In the genomic region with DNA sequence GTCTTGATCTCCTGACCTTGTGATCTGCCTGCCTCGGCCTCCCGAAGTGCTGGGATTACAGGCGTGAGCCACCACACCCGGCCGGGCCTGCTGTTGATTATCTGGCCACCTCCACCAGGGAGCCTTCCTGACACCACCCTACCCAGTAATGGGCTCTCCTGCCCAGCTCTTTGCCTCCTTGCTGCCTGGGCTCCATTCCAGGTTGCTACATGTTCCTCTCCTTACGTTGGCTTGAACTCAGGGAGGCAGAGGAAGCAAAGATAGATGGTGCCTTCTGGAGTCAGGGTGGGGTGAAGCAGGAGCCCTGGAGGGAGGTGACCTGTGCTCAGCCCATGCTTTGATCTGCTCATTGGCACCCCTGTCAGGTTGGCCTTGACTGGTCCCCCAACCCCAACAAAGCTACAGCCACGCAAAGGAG, we compare ENCODE assay signal across 13 cellular contexts. TPM values are rescaled to one million over a fixed set of nuclear protein-coding genes. Genes with fewer than 3 reads are reported as not detected.
DNase-seq lines count a peak whose midpoint lies in the region; ATAC-seq and TF ChIP-seq lines count a peak whose summit lies in the region.
"Had no signal": no experiment of that assay in that cellular context is flagged by ENCODE, and none has a peak within 500 bp of the region (broad histone marks: within the 10 kb centered on the region; RNA-seq: fewer than 3 reads in every experiment).

No MANE protein-coding gene starts in this region.

- H3K27ac Mint-ChIP-seq in CD4-positive, CD25-positive, alpha-beta regulatory T cell: peak overlapping the region in 2 of 3 donors; percentile 55 to 94
- H3K27ac Mint-ChIP-seq in activated T-helper 1 cell treated with anti-CD3 and anti-CD28 coated beads, Interleukin-12 subunit alpha, Interleukin-12 subunit beta, Interleukin-2, Interleukin-4 antibody, amounts not matched to agents 30 ng/mL and 10 ng/mL and 1 ng/mL, durations not matched to agents 14 hours and 24 hours and 36 hours: peak overlapping the region; percentile 18

- peaks cover 0 to 2% (median 0%) of the 10 kb centered on the region in 7 donors for H3K9me3 Mint-ChIP-seq in CD4-positive, CD25-positive, alpha-beta regulatory T cell
- H3K9me3 Mint-ChIP-seq in activated T-helper 1 cell treated with anti-CD3 and anti-CD28 coated beads, Interleukin-12 subunit alpha, Interleukin-12 subunit beta, Interleukin-2, Interleukin-4 antibody, amounts not matched to agents 30 ng/mL and 10 ng/mL and 1 ng/mL, durations not matched to agents 14 hours and 24 hours and 36 hours: no peaks in the 10 kb centered on the region

- H3K36me3 ChIP-seq in CD4-positive, CD25-positive, alpha-beta regulatory T cell (ENCODE audit: control insufficient read depth, insufficient read depth, low read length): peaks cover 33% of the 10 kb centered on the region
- H3K36me3 ChIP-seq in GM06990 (ENCODE audit: control insufficient read depth, insufficient read depth, low read length): peaks cover 11% of the 10 kb centered on the region

- ATAC-seq in CD4-positive, CD25-positive, alpha-beta regulatory T cell (ENCODE audit: low read depth in 2 of 2): no peak
- no peak for ATAC-seq in left colon
- ATAC-seq in HG02884 (IDR thresholded peaks at IDR 0.05; ENCODE audit: unreplicated experiment): no peak
- no peak for ATAC-seq in HG03378 (IDR thresholded peaks at IDR 0.05; ENCODE audit: unreplicated experiment)
- ATAC-seq in GM19397 (IDR thresholded peaks at IDR 0.05; ENCODE audit: unreplicated experiment): no peak

- H3K9me3 ChIP-seq in CD4-positive, CD25-positive, alpha-beta regulatory T cell (ENCODE audit: control insufficient read depth in 2 of 2, low read length in 2 of 2): no peaks in the 10 kb centered on the region

- peaks cover 0 to 55% (median 9%) of the 10 kb centered on the region in 4 donors for H3K4me1 Mint-ChIP-seq in CD4-positive, CD25-positive, alpha-beta regulatory T cell
- peaks cover 7% of the 10 kb centered on the region for H3K4me1 Mint-ChIP-seq in activated T-helper 1 cell treated with anti-CD3 and anti-CD28 coated beads, Interleukin-12 subunit alpha, Interleukin-12 subunit beta, Interleukin-2, Interleukin-4 antibody, amounts not matched to agents 30 ng/mL and 10 ng/mL and 1 ng/mL, durations not matched to agents 14 hours and 24 hours and 36 hours (ENCODE audit: low read depth)

- H3K36me3 Mint-ChIP-seq in CD4-positive, CD25-positive, alpha-beta regulatory T cell: peaks cover 8% of the 10 kb centered on the region
- peaks cover 13% of the 10 kb centered on the region for H3K36me3 Mint-ChIP-seq in activated T-helper 1 cell treated with anti-CD3 and anti-CD28 coated beads, Interleukin-12 subunit alpha, Interleukin-12 subunit beta, Interleukin-2, Interleukin-4 antibody, amounts not matched to agents 30 ng/mL and 10 ng/mL and 1 ng/mL, durations not matched to agents 14 hours and 24 hours and 36 hours (ENCODE audit: low read depth)

- no peak for TF ChIP-seq CTCF in GM06990 (IDR thresholded peaks at IDR 0.05; ENCODE audit: insufficient read depth, low read length, poor library complexity, severe bottlenecking)

- intact Hi-C loops in activated T-helper 1 cell treated with anti-CD3 and anti-CD28 coated beads, Interleukin-12 subunit alpha, Interleukin-12 subunit beta, Interleukin-2, Interleukin-4 antibody, amounts not matched to agents 30 ng/mL and 10 ng/mL and 1 ng/mL, durations not matched to agents 14 hours and 24 hours and 36 hours (cut with micrococcal nuclease): no loop called here
- intact Hi-C loops in left colon (cut with DNase I, micrococcal nuclease): no loop called here

- H3K4me3 ChIP-seq in CD4-positive, CD25-positive, alpha-beta regulatory T cell (ENCODE audit: low read depth, low read length): no peak overlapping the region
- no peak overlapping the region for H3K4me3 ChIP-seq in GM06990 (replicated peaks; ENCODE audit: low read depth, low read length)

- no peak for DNase-seq in CD4-positive, CD25-positive, alpha-beta regulatory T cell
- DNase-seq in GM06990 (ENCODE audit: extremely low read depth, insufficient read length) (peak; percentile 9), left colon (peak; percentile 5 to 26), inferior parietal cortex (ENCODE audit: extremely low spot score) (no peak)
- no peak for DNase-seq in activated T-helper 1 cell treated with anti-CD3 and anti-CD28 coated beads, Interleukin-12 subunit alpha, Interleukin-12 subunit beta, Interleukin-2, Interleukin-4 antibody, amounts not matched to agents 30 ng/mL and 10 ng/mL and 1 ng/mL, durations not matched to agents 14 hours and 24 hours and 36 hours (ENCODE audit: low spot score)
- DNase-seq: NCI-H2029 treated with DMSO at 0.1 percent for 48 hours; stimulated activated CD4-positive, alpha-beta T cell treated with anti-CD3 and anti-CD28 coated beads, Interleukin-1b, Interleukin-23, amount 100 ng/mL, for 48 hours had no signal

- H3K4me3 Mint-ChIP-seq in CD4-positive, CD25-positive, alpha-beta regulatory T cell: peak overlapping the region in 3 of 4 donors; percentile 47 to 78 (median 53)
- no peak overlapping the region for H3K4me3 Mint-ChIP-seq in activated T-helper 1 cell treated with anti-CD3 and anti-CD28 coated beads, Interleukin-12 subunit alpha, Interleukin-12 subunit beta, Interleukin-2, Interleukin-4 antibody, amounts not matched to agents 30 ng/mL and 10 ng/mL and 1 ng/mL, durations not matched to agents 14 hours and 24 hours and 36 hours

- H3K4me1 ChIP-seq in CD4-positive, CD25-positive, alpha-beta regulatory T cell (ENCODE audit: control insufficient read depth, insufficient read depth, low read length, poor library complexity, severe bottlenecking): peaks cover 60% of the 10 kb centered on the region

- H3K27me3 Mint-ChIP-seq in CD4-positive, CD25-positive, alpha-beta regulatory T cell: no peaks in the 10 kb centered on the region
- H3K27me3 Mint-ChIP-seq in activated T-helper 1 cell treated with anti-CD3 and anti-CD28 coated beads, Interleukin-12 subunit alpha, Interleukin-12 subunit beta, Interleukin-2, Interleukin-4 antibody, amounts not matched to agents 30 ng/mL and 10 ng/mL and 1 ng/mL, durations not matched to agents 14 hours and 24 hours and 36 hours (ENCODE audit: insufficient read depth): no peaks in the 10 kb centered on the region

- no peaks in the 10 kb centered on the region for H3K27me3 ChIP-seq in CD4-positive, CD25-positive, alpha-beta regulatory T cell (ENCODE audit: control insufficient read depth, insufficient read depth, low read length)
- H3K27me3 ChIP-seq in GM06990 (replicated peaks; ENCODE audit: control insufficient read depth, insufficient read depth, low read length): no peaks in the 10 kb centered on the region

- peak overlapping the region; percentile 29 for H3K27ac ChIP-seq in CD4-positive, CD25-positive, alpha-beta regulatory T cell (ENCODE audit: insufficient read depth, low read length, poor library complexity, severe bottlenecking)
- H3K27ac ChIP-seq: epithelial cell of prostate had no signal

RNA-seq across cellular contexts. Expression of gene FLNA, which starts 26.3 kb away (rescaled TPM):
- total RNA-seq in CD4-positive, CD25-positive, alpha-beta regulatory T cell: 1,918 TPM
- polyA plus RNA-seq in CD4-positive, CD25-positive, alpha-beta regulatory T cell: 100 to 1,000 TPM; 219 to 283 (median 250) TPM
- total RNA-seq in activated T-helper 1 cell treated with anti-CD3 and anti-CD28 coated beads, Interleukin-12 subunit alpha, Interleukin-12 subunit beta, Interleukin-2, Interleukin-4 antibody, amounts not matched to agents 30 ng/mL and 10 ng/mL and 1 ng/mL, durations not matched to agents 14 hours and 24 hours and 36 hours: 854 and 873 TPM in 2 replicates
- 100 to 1,000 TPM in 1 of 2 donors, 10 to 100 TPM in 1; 84.2 to 741 TPM for total RNA-seq in left colon

RNA-seq across cellular contexts. Expression of gene EMD, which starts 31.0 kb away (rescaled TPM):
- total RNA-seq in CD4-positive, CD25-positive, alpha-beta regulatory T cell: 133 TPM
- polyA plus RNA-seq in CD4-positive, CD25-positive, alpha-beta regulatory T cell: 10 to 100 TPM; 31.8 to 44.0 (median 34.6) TPM
- 83.3 and 85.5 TPM in 2 replicates for total RNA-seq in activated T-helper 1 cell treated with anti-CD3 and anti-CD28 coated beads, Interleukin-12 subunit alpha, Interleukin-12 subunit beta, Interleukin-2, Interleukin-4 antibody, amounts not matched to agents 30 ng/mL and 10 ng/mL and 1 ng/mL, durations not matched to agents 14 hours and 24 hours and 36 hours
- 10 to 100 TPM; 31.9 to 33.1 TPM for total RNA-seq in left colon

RNA-seq across cellular contexts. Expression of gene RPL10, which starts 50.1 kb away (rescaled TPM):
- 4,192 TPM for total RNA-seq in CD4-positive, CD25-positive, alpha-beta regulatory T cell
- 1,000 to 10,000 TPM; 3,877 to 6,073 (median 4,905) TPM for polyA plus RNA-seq in CD4-positive, CD25-positive, alpha-beta regulatory T cell
- total RNA-seq in activated T-helper 1 cell treated with anti-CD3 and anti-CD28 coated beads, Interleukin-12 subunit alpha, Interleukin-12 subunit beta, Interleukin-2, Interleukin-4 antibody, amounts not matched to agents 30 ng/mL and 10 ng/mL and 1 ng/mL, durations not matched to agents 14 hours and 24 hours and 36 hours: 2,208 and 2,261 TPM in 2 replicates
- 1,000 to 10,000 TPM; 2,262 to 2,406 TPM for total RNA-seq in left colon

RNA-seq across cellular contexts. Expression of gene TKTL1, which starts 52.5 kb away (rescaled TPM):
- total RNA-seq in CD4-positive, CD25-positive, alpha-beta regulatory T cell: 8.1 TPM
- 10 to 100 TPM; 21.0 to 34.3 (median 25.4) TPM for polyA plus RNA-seq in CD4-positive, CD25-positive, alpha-beta regulatory T cell
- 0.12 and 0.34 TPM in 2 replicates for total RNA-seq in activated T-helper 1 cell treated with anti-CD3 and anti-CD28 coated beads, Interleukin-12 subunit alpha, Interleukin-12 subunit beta, Interleukin-2, Interleukin-4 antibody, amounts not matched to agents 30 ng/mL and 10 ng/mL and 1 ng/mL, durations not matched to agents 14 hours and 24 hours and 36 hours
- total RNA-seq in left colon: not detected

RNA-seq across cellular contexts. Expression of gene TEX28, which starts 53.2 kb away (rescaled TPM):
- total RNA-seq in CD4-positive, CD25-positive, alpha-beta regulatory T cell: not detected
- polyA plus RNA-seq in CD4-positive, CD25-positive, alpha-beta regulatory T cell: not detected
- not detected in 2 replicates for total RNA-seq in activated T-helper 1 cell treated with anti-CD3 and anti-CD28 coated beads, Interleukin-12 subunit alpha, Interleukin-12 subunit beta, Interleukin-2, Interleukin-4 antibody, amounts not matched to agents 30 ng/mL and 10 ng/mL and 1 ng/mL, durations not matched to agents 14 hours and 24 hours and 36 hours
- not detected for total RNA-seq in left colon
- total RNA-seq: OCI-LY7 had no signal
- polyA plus RNA-seq: adipose tissue had no signal

Comparison
In these comparisons a context has a peak if more than half of its experiments do, and no peak if none do; other contexts are left out.
1. DNase-seq: peak in GM06990 (single experiment) and left colon (2 of 2); none in CD4-positive, CD25-positive, alpha-beta regulatory T cell (0 of 3), activated T-helper 1 cell treated with anti-CD3 and anti-CD28 coated beads, Interleukin-12 subunit alpha, Interleukin-12 subunit beta, Interleukin-2, Interleukin-4 antibody, amounts not matched to agents 30 ng/mL and 10 ng/mL and 1 ng/mL, durations not matched to agents 14 hours and 24 hours and 36 hours (single experiment) and inferior parietal cortex (single experiment).